Comparison of ENCODE assay signal across 1 cellular context in the genomic region with DNA sequence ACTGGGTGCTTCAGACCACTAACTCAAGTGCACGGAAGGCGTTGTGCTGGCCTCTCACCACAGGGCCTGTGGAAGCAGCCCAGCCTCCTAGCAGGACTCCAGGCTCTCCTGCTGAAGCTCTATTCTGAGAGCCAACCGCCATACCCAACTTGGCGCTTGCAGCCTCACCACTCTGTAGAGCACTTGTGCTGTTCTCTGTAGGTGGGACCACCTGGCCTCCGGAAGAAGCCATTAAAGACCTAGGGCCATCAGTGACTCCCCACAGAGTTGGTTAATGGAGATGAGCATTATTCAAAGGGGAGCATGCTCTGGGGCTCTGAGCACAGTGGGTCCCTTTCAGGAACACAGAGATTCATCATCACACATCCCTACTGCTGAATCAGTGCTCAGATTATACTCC.
TF ChIP-seq lines count a peak whose summit lies in the region.

No MANE protein-coding gene starts in this region.

TF ChIP-seq in GM23338, 12 proteins besides CTCF, POLR2A, EP300 and RAD21 (continued from another document):
- peak; percentile 81; the same call in 1 of the 2 replicates for TF ChIP-seq ZNF462 (CRISPR knock-in tag; IDR thresholded peaks at IDR 0.05)
- TF ChIP-seq NANOG (IDR thresholded peaks at IDR 0.05; ENCODE audit: borderline replicate concordance), result peak; percentile 65; the same call in 1 of the 2 replicates
